ENCODE assay signal across 1 cellular context in genomic region chr16:84599528-84600202, GRCh38.
TF ChIP-seq lines count a peak whose summit lies in the region.

No MANE protein-coding gene starts in this region.

TF ChIP-seq in HepG2, 621 proteins besides CTCF, POLR2A, EP300 and RAD21 (continued from another document and continues in another):
- TF ChIP-seq SNAPC5 (CRISPR knock-in tag; IDR thresholded peaks at IDR 0.05; ENCODE audit: borderline replicate concordance), result peak; percentile 77; the same call in 1 of the 2 replicates
- TF ChIP-seq ZNF335 (CRISPR knock-in tag; IDR thresholded peaks at IDR 0.05), result no peak
- no peak for TF ChIP-seq NFE2L2 (IDR thresholded peaks at IDR 0.05; ENCODE audit: low read length)
- no peak for TF ChIP-seq HOXA7 (CRISPR knock-in tag; IDR thresholded peaks at IDR 0.05)
- TF ChIP-seq ZNF33B (CRISPR knock-in tag; IDR thresholded peaks at IDR 0.05), result no peak
- TF ChIP-seq ZNF543 (CRISPR knock-in tag; IDR thresholded peaks at IDR 0.05), result peak; percentile 56; the same call in 1 of the 2 replicates
- TF ChIP-seq MIER3 (CRISPR knock-in tag; IDR thresholded peaks at IDR 0.05; ENCODE audit: borderline replicate concordance), result peak; percentile 35; the same call in 1 of the 2 replicates
- TF ChIP-seq NR2F2 (IDR thresholded peaks at IDR 0.05; ENCODE audit: borderline replicate concordance, low read depth), result 0 out of 2 replicates have a peak, but pooled peaks have one; percentile 42
- TF ChIP-seq REL (CRISPR knock-in tag; conservative IDR thresholded peaks at IDR 0.05), result no peak
- TF ChIP-seq DMTF1 (CRISPR knock-in tag; IDR thresholded peaks at IDR 0.05), result no peak
- TF ChIP-seq ZFAT (CRISPR knock-in tag; conservative IDR thresholded peaks at IDR 0.05), result no peak
- TF ChIP-seq DRAP1 (CRISPR knock-in tag; IDR thresholded peaks at IDR 0.05), result peak; percentile 34; the same call in 1 of the 2 replicates
- TF ChIP-seq MEIS2 (CRISPR knock-in tag; IDR thresholded peaks at IDR 0.05), result 0 out of 2 replicates have a peak, but pooled peaks have one; percentile 59
- TF ChIP-seq ZNF263 (CRISPR knock-in tag; IDR thresholded peaks at IDR 0.05), result peak; percentile 84
- peak; percentile 77 for TF ChIP-seq FOXP4 (CRISPR knock-in tag; IDR thresholded peaks at IDR 0.05)
- no peak; a peak in 1 of 4 replicates for TF ChIP-seq KLF16 (CRISPR knock-in tag; IDR thresholded peaks at IDR 0.05)
- TF ChIP-seq KDM3A (CRISPR knock-in tag; IDR thresholded peaks at IDR 0.05; ENCODE audit: low read depth), result peak; percentile 14; the same call in 1 of the 2 replicates
- no peak for TF ChIP-seq ZNF570 (CRISPR knock-in tag; IDR thresholded peaks at IDR 0.05; ENCODE audit: borderline replicate concordance)
- no peak for TF ChIP-seq POLR2AphosphoS2 (IDR thresholded peaks at IDR 0.05; ENCODE audit: low read depth, low read length)
- no peak for TF ChIP-seq MYNN (CRISPR knock-in tag; IDR thresholded peaks at IDR 0.05; ENCODE audit: low read depth)
- TF ChIP-seq ZNF644 (CRISPR knock-in tag; IDR thresholded peaks at IDR 0.05; ENCODE audit: low read depth), result no peak
- TF ChIP-seq MTF1 (CRISPR knock-in tag; IDR thresholded peaks at IDR 0.05), result no peak
- no peak; the same call in 1 of the 2 replicates for TF ChIP-seq ZFP1 (CRISPR knock-in tag; IDR thresholded peaks at IDR 0.05)
- TF ChIP-seq ZNF124 (CRISPR knock-in tag; IDR thresholded peaks at IDR 0.05), result 0 out of 2 replicates have a peak, but pooled peaks have one; percentile 64
- no peak for TF ChIP-seq ZNF205 (CRISPR knock-in tag; IDR thresholded peaks at IDR 0.05)
- TF ChIP-seq ZC3H4 (CRISPR knock-in tag; IDR thresholded peaks at IDR 0.05; ENCODE audit: borderline replicate concordance), result no peak
- TF ChIP-seq ZNF512B (CRISPR knock-in tag; IDR thresholded peaks at IDR 0.05; ENCODE audit: borderline replicate concordance), result no peak
- TF ChIP-seq NR2F6 (IDR thresholded peaks at IDR 0.05), result peak; percentile 82
- TF ChIP-seq NR2F6 (CRISPR knock-in tag; IDR thresholded peaks at IDR 0.05), result peak; percentile 89
- no peak for TF ChIP-seq MTA3 (CRISPR knock-in tag; IDR thresholded peaks at IDR 0.05)
- TF ChIP-seq RARG (CRISPR knock-in tag; IDR thresholded peaks at IDR 0.05; ENCODE audit: low read depth), result no peak
- no peak for TF ChIP-seq KDM5A (IDR thresholded peaks at IDR 0.05; ENCODE audit: borderline replicate concordance, low read length)
- TF ChIP-seq MLLT10 (CRISPR knock-in tag; IDR thresholded peaks at IDR 0.05), result no peak
- no peak for TF ChIP-seq WIZ (CRISPR knock-in tag; IDR thresholded peaks at IDR 0.05)
- no peak for TF ChIP-seq CHD2 (IDR thresholded peaks at IDR 0.05; ENCODE audit: low read depth, low read length)
- TF ChIP-seq ZNF12 (CRISPR knock-in tag; IDR thresholded peaks at IDR 0.05), result peak; percentile 22; the same call in 1 of the 2 replicates
- TF ChIP-seq TCF7 (IDR thresholded peaks at IDR 0.05; ENCODE audit: low read depth), result peak; percentile 51; the same call in 1 of the 2 replicates
- TF ChIP-seq ZNF672 (CRISPR knock-in tag; IDR thresholded peaks at IDR 0.05), result no peak
- no peak for TF ChIP-seq ZNF766 (CRISPR knock-in tag; IDR thresholded peaks at IDR 0.05; ENCODE audit: borderline replicate concordance)
- TF ChIP-seq ZNF589 (CRISPR knock-in tag; conservative IDR thresholded peaks at IDR 0.05), result no peak
- TF ChIP-seq ZBTB49 (CRISPR knock-in tag; IDR thresholded peaks at IDR 0.05; ENCODE audit: borderline replicate concordance), result no peak
- no peak for TF ChIP-seq ZFP62 (CRISPR knock-in tag; IDR thresholded peaks at IDR 0.05)
- peak; percentile 68 for TF ChIP-seq HDAC2 (CRISPR knock-in tag; IDR thresholded peaks at IDR 0.05)
- peak; percentile 51; the same call in 1 of the 2 replicates for TF ChIP-seq MTA1 (CRISPR knock-in tag; IDR thresholded peaks at IDR 0.05; ENCODE audit: borderline replicate concordance)
- TF ChIP-seq FOSL2 (CRISPR knock-in tag; IDR thresholded peaks at IDR 0.05), result no peak
- TF ChIP-seq MAFK (conservative IDR thresholded peaks at IDR 0.05 in 1 of 2, IDR thresholded peaks at IDR 0.05 in 1 of 2; ENCODE audit: low read length in 2 of 2), result peak; percentile 63 to 64
- TF ChIP-seq ZBTB21 (CRISPR knock-in tag; IDR thresholded peaks at IDR 0.05), result no peak
- no peak for TF ChIP-seq KLF12 (CRISPR knock-in tag; IDR thresholded peaks at IDR 0.05; ENCODE audit: borderline replicate concordance)
- no peak for TF ChIP-seq ZNF468 (CRISPR knock-in tag; IDR thresholded peaks at IDR 0.05)
- TF ChIP-seq KLF11 (CRISPR knock-in tag; IDR thresholded peaks at IDR 0.05), result no peak
- no peak for TF ChIP-seq TERF1 (CRISPR knock-in tag; IDR thresholded peaks at IDR 0.05)
- TF ChIP-seq MLXIP (CRISPR knock-in tag; IDR thresholded peaks at IDR 0.05; ENCODE audit: borderline replicate concordance), result no peak
- TF ChIP-seq ZNF441 (CRISPR knock-in tag; IDR thresholded peaks at IDR 0.05; ENCODE audit: borderline replicate concordance), result no peak
- TF ChIP-seq POGK (CRISPR knock-in tag; conservative IDR thresholded peaks at IDR 0.05), result no peak
- TF ChIP-seq ZBTB37 (CRISPR knock-in tag; IDR thresholded peaks at IDR 0.05), result no peak
